In the genomic region with DNA sequence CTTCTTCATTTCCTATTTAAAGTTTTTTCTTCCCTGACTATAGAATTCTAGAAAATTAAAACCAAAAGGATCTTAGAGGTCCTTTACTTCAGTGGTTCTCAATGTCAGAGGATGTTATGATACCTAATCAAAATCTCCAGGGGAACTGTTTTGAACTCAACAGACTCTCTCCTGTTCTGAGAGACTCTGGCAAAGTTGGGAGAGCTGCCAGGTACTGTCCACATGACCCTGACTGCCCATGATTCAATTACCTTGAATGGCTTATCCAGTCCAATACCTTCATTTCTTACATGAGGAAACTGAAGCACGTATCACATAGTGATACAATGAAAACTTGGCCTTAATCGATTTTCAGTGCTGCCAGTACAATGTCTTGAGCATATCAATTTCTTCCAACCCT, we compare ENCODE assay signal across 2 cellular contexts.
TF ChIP-seq lines count a peak whose summit lies in the region.

No MANE protein-coding gene starts in this region.

TF ChIP-seq in SK-N-SH treated with all-trans-retinoic acid at 6 μM for 48 hours, 23 proteins besides CTCF, POLR2A, EP300 and RAD21:
- TF ChIP-seq PATZ1 (CRISPR knock-in tag; IDR thresholded peaks at IDR 0.05; ENCODE audit: borderline replicate concordance): no peak
- TF ChIP-seq RARB (CRISPR knock-in tag; IDR thresholded peaks at IDR 0.05): no peak
- TF ChIP-seq ESRRG (CRISPR knock-in tag; IDR thresholded peaks at IDR 0.05): no peak
- no peak for TF ChIP-seq ZFP30 (CRISPR knock-in tag; IDR thresholded peaks at IDR 0.05)
- TF ChIP-seq CSDC2 (CRISPR knock-in tag; IDR thresholded peaks at IDR 0.05): no peak
- TF ChIP-seq, protein P1, sequence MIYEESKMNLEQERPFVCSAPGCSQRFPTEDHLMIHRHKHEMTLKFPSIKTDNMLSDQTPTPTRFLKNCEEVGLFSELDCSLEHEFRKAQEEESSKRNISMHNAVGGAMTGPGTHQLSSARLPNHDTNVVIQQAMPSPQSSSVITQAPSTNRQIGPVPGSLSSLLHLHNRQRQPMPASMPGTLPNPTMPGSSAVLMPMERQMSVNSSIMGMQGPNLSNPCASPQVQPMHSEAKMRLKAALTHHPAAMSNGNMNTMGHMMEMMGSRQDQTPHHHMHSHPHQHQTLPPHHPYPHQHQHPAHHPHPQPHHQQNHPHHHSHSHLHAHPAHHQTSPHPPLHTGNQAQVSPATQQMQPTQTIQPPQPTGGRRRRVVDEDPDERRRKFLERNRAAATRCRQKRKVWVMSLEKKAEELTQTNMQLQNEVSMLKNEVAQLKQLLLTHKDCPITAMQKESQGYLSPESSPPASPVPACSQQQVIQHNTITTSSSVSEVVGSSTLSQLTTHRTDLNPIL (CRISPR knock-in tag; IDR thresholded peaks at IDR 0.05; ENCODE audit: low read depth): no peak
- TF ChIP-seq SNAI2 (CRISPR knock-in tag; IDR thresholded peaks at IDR 0.05): no peak
- TF ChIP-seq PPARA (CRISPR knock-in tag; IDR thresholded peaks at IDR 0.05; ENCODE audit: borderline replicate concordance): no peak
- no peak for TF ChIP-seq ISL1 (CRISPR knock-in tag; IDR thresholded peaks at IDR 0.05)
- TF ChIP-seq OSR1 (CRISPR knock-in tag; IDR thresholded peaks at IDR 0.05): no peak
- TF ChIP-seq GLIS3 (CRISPR knock-in tag; IDR thresholded peaks at IDR 0.05): no peak
- no peak for TF ChIP-seq TOX (CRISPR knock-in tag; IDR thresholded peaks at IDR 0.05; ENCODE audit: borderline replicate concordance)
- no peak for TF ChIP-seq ZNF565 (CRISPR knock-in tag; conservative IDR thresholded peaks at IDR 0.05; ENCODE audit: low read depth)
- TF ChIP-seq CSRNP3 (CRISPR knock-in tag; IDR thresholded peaks at IDR 0.05): no peak

TF ChIP-seq in SK-N-SH, 30 proteins besides CTCF, POLR2A, EP300 and RAD21:
- TF ChIP-seq ELF1 (IDR thresholded peaks at IDR 0.05) (no peak), IRF3 (IDR thresholded peaks at IDR 0.05; ENCODE audit: low read depth, low read length) (no peak)
